ENCODE assay signal across 18 cellular contexts in genomic region chr16:17423195-17423594, GRCh38. TPM values are rescaled to one million over a fixed set of nuclear protein-coding genes. Genes with fewer than 3 reads are reported as not detected.
DNase-seq lines count a peak whose midpoint lies in the region; ATAC-seq, FAIRE-seq and TF ChIP-seq lines count a peak whose summit lies in the region.
"Had no signal": no experiment of that assay in that cellular context is flagged by ENCODE, and none has a peak within 500 bp of the region (broad histone marks: within the 10 kb centered on the region; RNA-seq: fewer than 3 reads in every experiment).

No MANE protein-coding gene starts in this region.

- peaks cover 3% of the 10 kb centered on the region in 2 experiments; a peak in 2 of 5 replicates for H3K9me3 Mint-ChIP-seq in H9
- H3K9me3 Mint-ChIP-seq: CD4-positive, CD25-positive, alpha-beta regulatory T cell had no signal

- no peak overlapping the region for H4K91ac ChIP-seq in H9 (ENCODE audit: insufficient read length, low read depth, low read length)

- H3K56ac ChIP-seq in H9 (ENCODE audit: insufficient read length, low read depth, low read length), result no peak overlapping the region

- FAIRE-seq in small intestine (lab: Jason Lieb, UNC), result no peak
- FAIRE-seq: RCC 7860 had no signal

- no peak overlapping the region for H2BK12ac ChIP-seq in H9 (ENCODE audit: insufficient read length, low read depth, low read length)

- no peak overlapping the region for H2BK120ac ChIP-seq in H9 (ENCODE audit: low read depth, low read length, poor library complexity, severe bottlenecking)

- peaks cover 25 to 34% of the 10 kb centered on the region in 2 experiments for H3K4me1 Mint-ChIP-seq in H9
- H3K4me1 Mint-ChIP-seq in T-helper 17 cell, result peaks cover 17% of the 10 kb centered on the region

- no peaks in the 10 kb centered on the region; the same call in 1 of the 2 replicates for H3K79me2 ChIP-seq in H9 (ENCODE audit: insufficient read depth, low read length)

- TF ChIP-seq CTCF in H9 (conservative IDR thresholded peaks at IDR 0.05), result no peak
- TF ChIP-seq CTCF in gastroesophageal sphincter (IDR thresholded peaks at IDR 0.05), result no peak

- H3T11ph ChIP-seq in H9 (ENCODE audit: low read length), result no peak overlapping the region

- WGBS in H9 (ENCODE audit: extremely low coverage, insufficient read length, low lambda C conversion rate), result no CpG with 5 or more reads among the region's 6 CpGs
- WGBS in small intestine, 3 donors, result 62 to 78% (median 75%) methylated on average over 6 of the region's 6 CpGs
- WGBS in gastroesophageal sphincter (ENCODE audit: low coverage in 1 of 2), 2 donors, result 81 to 90% methylated on average over 3 to 5 of the region's 6 CpGs
- WGBS in aorta, 2 donors, result 94% methylated on average over 6 of the region's 6 CpGs

- no peak for TF ChIP-seq EP300 in gastroesophageal sphincter (IDR thresholded peaks at IDR 0.05)

- ATAC-seq in T-helper 17 cell (no peak), gastroesophageal sphincter (no peak), aorta (ENCODE audit: low FRiP score) (no peak)

- no peak overlapping the region for H3K18ac ChIP-seq in H9 (ENCODE audit: insufficient read length, low read depth, low read length)

- H3K27ac ChIP-seq in H9 (ENCODE audit: insufficient read length, low read depth, low read length) (no peak overlapping the region), iPS-18a (ENCODE audit: low read length) (peak overlapping the region; percentile 30), small intestine (ENCODE audit: low read depth in 1 of 2, low read length in 1 of 2) (no peak overlapping the region), gastroesophageal sphincter (no peak overlapping the region), aorta (ENCODE audit: low read depth in 1 of 2, low read length in 2 of 2) (no peak overlapping the region)
- H3K27ac ChIP-seq: HL-60, SK-N-MC had no signal

- intact Hi-C loops in aorta (cut with DNase I), result no loop called here

- TF ChIP-seq POLR2A in gastroesophageal sphincter (IDR thresholded peaks at IDR 0.05), result no peak

- H3K4me3 Mint-ChIP-seq in H9 (peak overlapping the region in 1 of 2 experiments; percentile 14; a peak in 1 of 5 replicates), T-helper 17 cell (no peak overlapping the region)
- H3K4me3 Mint-ChIP-seq: CD4-positive, CD25-positive, alpha-beta regulatory T cell had no signal

- H2AK5ac ChIP-seq in H9 (ENCODE audit: insufficient read length, low read length), result no peak overlapping the region

- peaks cover 3% of the 10 kb centered on the region; the same call in 1 of the 2 replicates for H3K4me1 ChIP-seq in H9 (ENCODE audit: insufficient read depth, low read length)
- peaks cover 13% of the 10 kb centered on the region for H3K4me1 ChIP-seq in iPS-18a (ENCODE audit: control insufficient read depth, low read depth, low read length)
- no peaks in the 10 kb centered on the region for H3K4me1 ChIP-seq in small intestine (ENCODE audit: control insufficient read depth in 2 of 2, insufficient read depth in 1 of 2, low read depth in 1 of 2, low read length in 1 of 2)
- no peaks in the 10 kb centered on the region for H3K4me1 ChIP-seq in gastroesophageal sphincter
- no peaks in the 10 kb centered on the region for H3K4me1 ChIP-seq in aorta (ENCODE audit: control insufficient read depth in 1 of 2, insufficient read depth in 2 of 2, low read length in 2 of 2)

- H3K36me3 Mint-ChIP-seq in H9 (ENCODE audit: insufficient read depth in 1 of 3, low read depth in 3 of 3) (peaks cover 5 to 9% (median 6%) of the 10 kb centered on the region in 3 experiments; a peak in 5 of 7 replicates), T-helper 17 cell (ENCODE audit: low read depth) (peaks cover 3% of the 10 kb centered on the region)

- H3K14ac ChIP-seq in H9 (ENCODE audit: insufficient read depth, low read length), result no peak overlapping the region

- H3K79me1 ChIP-seq in H9 (ENCODE audit: insufficient read depth, low read depth, low read length, poor library complexity, severe bottlenecking), result no peaks in the 10 kb centered on the region

- H2BK20ac ChIP-seq in H9 (ENCODE audit: low read depth, low read length, poor library complexity, severe bottlenecking), result no peak overlapping the region

- DNase-seq in H9 (peak; percentile 69), T-helper 17 cell (no peak), small intestine (peak; percentile 14), aorta (no peak)
- DNase-seq in activated naive CD4-positive, alpha-beta T cell treated with Interleukin-2 at 50 U/mL for 16 hours, result no peak
- DNase-seq: CD4-positive, CD25-positive, alpha-beta regulatory T cell; DMS53; HCEC 1CT; KBM-7; NCI-H1436 treated with DMSO at 0.1 percent for 48 hours; NCI-H2081; NCI-H510A treated with DMSO at 0.1 percent for 48 hours; Right ventricle myocardium superior had no signal

- H3K4ac ChIP-seq in H9 (ENCODE audit: low read depth, low read length), result no peak overlapping the region

- no peaks in the 10 kb centered on the region for H3K27me3 ChIP-seq in H9 (ENCODE audit: insufficient read depth, low read length)
- H3K27me3 ChIP-seq in iPS-18a (ENCODE audit: control insufficient read depth, insufficient read depth, low read length), result no peaks in the 10 kb centered on the region
- H3K27me3 ChIP-seq in small intestine (ENCODE audit: control insufficient read depth in 2 of 2, insufficient read depth in 2 of 2, low read length in 2 of 2), result no peaks in the 10 kb centered on the region
- no peaks in the 10 kb centered on the region for H3K27me3 ChIP-seq in gastroesophageal sphincter
- H3K27me3 ChIP-seq in aorta (ENCODE audit: control insufficient read depth in 1 of 2, insufficient read depth in 2 of 2, low read length in 1 of 2), result no peaks in the 10 kb centered on the region

- H3K27me3 Mint-ChIP-seq in H9 (ENCODE audit: low read depth) (no peaks in the 10 kb centered on the region), T-helper 17 cell (no peaks in the 10 kb centered on the region)
- H3K27me3 Mint-ChIP-seq: CD4-positive, CD25-positive, alpha-beta regulatory T cell had no signal

- H2BK5ac ChIP-seq in H9 (ENCODE audit: insufficient read length, low read length), result no peak overlapping the region

- H3K23ac ChIP-seq in H9 (ENCODE audit: insufficient read length, low read depth, low read length), result no peak overlapping the region

- H3K4me3 ChIP-seq in iPS-18a (ENCODE audit: low read length) (no peak overlapping the region), small intestine (ENCODE audit: low read depth in 1 of 2, low read length in 2 of 2) (no peak overlapping the region), gastroesophageal sphincter (no peak overlapping the region), aorta (ENCODE audit: low read length in 2 of 2) (no peak overlapping the region)
- H3K4me3 ChIP-seq: SK-N-MC had no signal

- no peak overlapping the region for H4K5ac ChIP-seq in H9 (ENCODE audit: insufficient read length, low read depth, low read length)

- no peak overlapping the region for H2BK15ac ChIP-seq in H9 (ENCODE audit: low read depth, low read length)

- H4K20me1 ChIP-seq in H9 (ENCODE audit: control insufficient read depth, insufficient read depth, insufficient read length), result no peaks in the 10 kb centered on the region

- H3K9me3 ChIP-seq in H9 (ENCODE audit: control insufficient read depth, low read depth, low read length), result no peaks in the 10 kb centered on the region
- H3K9me3 ChIP-seq in T-helper 17 cell (ENCODE audit: control insufficient read depth, low read length, poor library complexity, severe bottlenecking), result no peaks in the 10 kb centered on the region
- H3K9me3 ChIP-seq in iPS-18a (ENCODE audit: control insufficient read depth, low read depth, low read length), result no peaks in the 10 kb centered on the region
- H3K9me3 ChIP-seq in small intestine (ENCODE audit: control insufficient read depth, low read depth), result no peaks in the 10 kb centered on the region
- H3K9me3 ChIP-seq in gastroesophageal sphincter, result peaks cover 0 to 12% (median 0%) of the 10 kb centered on the region in 3 donors
- peaks cover 2% of the 10 kb centered on the region for H3K9me3 ChIP-seq in aorta (ENCODE audit: control insufficient read depth, low read length)

- H4K8ac ChIP-seq in H9 (replicated peaks; ENCODE audit: insufficient read length, low read depth, low read length), result no peak overlapping the region

- no peak overlapping the region for H2AFZ ChIP-seq in H9 (ENCODE audit: low read length)

- H3K23me2 ChIP-seq in H9 (ENCODE audit: insufficient read length, low read depth, low read length, poor library complexity, severe bottlenecking), result no peaks in the 10 kb centered on the region

- H3K4me2 ChIP-seq in H9 (ENCODE audit: insufficient read depth, insufficient read length, low read length), result no peak overlapping the region

- H3K36me3 ChIP-seq in iPS-18a (ENCODE audit: control insufficient read depth, low read depth, low read length) (no peaks in the 10 kb centered on the region), small intestine (ENCODE audit: control insufficient read depth in 2 of 2, insufficient read depth in 2 of 2, low read length in 2 of 2) (no peaks in the 10 kb centered on the region), gastroesophageal sphincter (no peaks in the 10 kb centered on the region), aorta (ENCODE audit: control insufficient read depth in 1 of 2, insufficient read depth in 2 of 2, low read length in 1 of 2) (no peaks in the 10 kb centered on the region)

- no peak overlapping the region for H3K9ac ChIP-seq in H9 (ENCODE audit: extremely low read depth, insufficient read length, low read length)
- H3K9ac ChIP-seq in iPS-18a (ENCODE audit: low read length), result no peak overlapping the region

- H3K27ac Mint-ChIP-seq in H9 (peak overlapping the region; percentile 85 to 98 (median 94); a peak in 6 of 7 replicates), T-helper 17 cell (peak overlapping the region; percentile 47)

RNA-seq across cellular contexts. Expression of gene XYLT1, which starts 47.6 kb away (rescaled TPM):
- total RNA-seq in H9 (2021), result 14.2 and 14.5 TPM in 2 replicates
- 10 to 100 TPM; 33.8 to 57.3 TPM for total RNA-seq in T-helper 17 cell
- polyA plus RNA-seq in small intestine, result 1 to 10 TPM; 1.9 to 5.8 (median 2.5) TPM
- total RNA-seq in gastroesophageal sphincter, result 10 to 100 TPM; 19.1 to 51.6 (median 23.7) TPM
- 10 to 100 TPM; 15.0 to 15.9 TPM for total RNA-seq in aorta
- polyA plus RNA-seq in aorta, result 1 to 10 TPM; 1.3 to 2.2 TPM

Comparison
In these comparisons a context has a peak if more than half of its experiments do, and no peak if none do; other contexts are left out.
1. DNase-seq: peak in H9 (single experiment) and small intestine (single experiment); none in T-helper 17 cell (0 of 3), activated naive CD4-positive, alpha-beta T cell treated with Interleukin-2 at 50 U/mL for 16 hours (single experiment) and aorta (0 of 2).